Comparison of ENCODE assay signal across 1 cellular context in the genomic region with DNA sequence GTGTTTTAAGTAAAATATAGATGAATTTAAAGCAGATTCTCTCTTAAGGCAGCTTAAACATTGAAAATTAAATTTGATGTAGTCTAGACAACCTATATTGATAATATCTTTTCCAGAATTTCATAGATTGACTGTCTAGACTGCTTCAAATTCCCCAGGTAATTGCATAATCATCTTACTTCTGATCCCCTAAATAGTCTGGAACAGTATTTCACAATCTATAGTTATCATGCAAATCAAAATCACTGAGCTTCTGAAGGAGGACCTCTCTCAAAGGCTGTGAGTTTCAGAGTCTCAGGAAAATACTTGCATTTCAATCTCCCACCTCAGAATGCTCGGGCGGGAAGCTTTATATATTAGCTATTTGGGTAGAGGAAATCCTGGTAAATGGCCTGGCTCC.
A peak's percentile ranks its signal among the peaks of the same experiment; 100 is the strongest.
TF ChIP-seq lines count a peak whose summit lies in the region.

No MANE protein-coding gene starts in this region.

TF ChIP-seq in IMR-90, 13 proteins besides CTCF, POLR2A, EP300 and RAD21:
- peak; percentile 61; the same call in 1 of the 2 replicates for TF ChIP-seq CEBPB (IDR thresholded peaks at IDR 0.05; ENCODE audit: low read depth, low read length)
- TF ChIP-seq RFX5 (IDR thresholded peaks at IDR 0.05; ENCODE audit: low read depth, low read length) = no peak
- TF ChIP-seq NFE2L2 (IDR thresholded peaks at IDR 0.05; ENCODE audit: low read depth, low read length) = no peak
